1 cellular context compared by ENCODE assay signal in genomic region chr6:89976141-89977020, GRCh38.
TF ChIP-seq lines count a peak whose summit lies in the region.

No MANE protein-coding gene starts in this region.

TF ChIP-seq in GM23338, 12 proteins besides CTCF, POLR2A, EP300 and RAD21 (continued from another document):
- TF ChIP-seq REST (IDR thresholded peaks at IDR 0.05; ENCODE audit: unreplicated experiment) = no peak
- TF ChIP-seq ZNF462 (CRISPR knock-in tag; IDR thresholded peaks at IDR 0.05) = no peak
